ENCODE assay signal across 9 cellular contexts in genomic region chr15:62649793-62650420, GRCh38.
DNase-seq lines count a peak whose midpoint lies in the region; ATAC-seq and TF ChIP-seq lines count a peak whose summit lies in the region.
"Had no signal": no experiment of that assay in that cellular context is flagged by ENCODE, and none has a peak within 500 bp of the region (broad histone marks: within the 10 kb centered on the region; RNA-seq: fewer than 3 reads in every experiment).

No MANE protein-coding gene starts in this region.

- H4K91ac ChIP-seq in H9 (ENCODE audit: insufficient read length, low read depth, low read length), result no peak overlapping the region

- H3T11ph ChIP-seq in H9 (ENCODE audit: low read length), result no peak overlapping the region

- H3K79me2 ChIP-seq in H9 (ENCODE audit: insufficient read depth, low read length), result no peaks in the 10 kb centered on the region

- peaks cover 6% of the 10 kb centered on the region for H3K4me1 Mint-ChIP-seq in activated T-cell treated with anti-CD3 and anti-CD28 coated beads, Interleukin-2, amount 50 U/mL, for 72 hours (ENCODE audit: low read depth)
- H3K4me1 Mint-ChIP-seq in stimulated activated naive B cell treated with anti-CD40 and anti-IgM and Interleukin-4, amounts not matched to agents 10 μg/mL and 1 μg/mL and 100 μg/mL, for 72 hours, result peaks cover 0 to 5% of the 10 kb centered on the region in 2 donors
- H3K4me1 Mint-ChIP-seq in H9, result peaks cover 13 to 14% of the 10 kb centered on the region in 2 experiments

- H3K4me3 Mint-ChIP-seq in activated T-cell treated with anti-CD3 and anti-CD28 coated beads, Interleukin-2, amount 50 U/mL, for 72 hours, result no peak overlapping the region
- no peak overlapping the region for H3K4me3 Mint-ChIP-seq in stimulated activated naive B cell treated with anti-CD40 and anti-IgM and Interleukin-4, amounts not matched to agents 10 μg/mL and 1 μg/mL and 100 μg/mL, for 72 hours
- H3K4me3 Mint-ChIP-seq in H9, result no peak overlapping the region

- DNase-seq in activated T-cell treated with anti-CD3 and anti-CD28 coated beads, Interleukin-2, amount 50 U/mL, for 72 hours, result peak; percentile 30 to 34
- DNase-seq in activated T-cell treated with anti-CD3 and anti-CD28 coated beads for 4 hours (no peak), epithelial cell of proximal tubule (ENCODE audit: low read depth) (peak; percentile 46), activated gamma-delta T cell (lab: John Stamatoyannopoulos, UW) (no peak), H9 (no peak), cerebellum (ENCODE audit: low spot score) (no peak)
- peak; percentile 27 for DNase-seq in stimulated activated naive B cell treated with anti-CD40 and anti-IgM and Interleukin-4, amounts not matched to agents 10 μg/mL and 1 μg/mL and 100 μg/mL, for 72 hours
- DNase-seq: SIG-M5 had no signal

- WGBS in H9 (ENCODE audit: extremely low coverage, insufficient read length, low lambda C conversion rate), result 100% methylated on average over 2 of the region's 12 CpGs

- no peak overlapping the region for H3K27ac Mint-ChIP-seq in activated T-cell treated with anti-CD3 and anti-CD28 coated beads, Interleukin-2, amount 50 U/mL, for 72 hours
- H3K27ac Mint-ChIP-seq in stimulated activated naive B cell treated with anti-CD40 and anti-IgM and Interleukin-4, amounts not matched to agents 10 μg/mL and 1 μg/mL and 100 μg/mL, for 72 hours, result no peak overlapping the region
- no peak overlapping the region for H3K27ac Mint-ChIP-seq in H9

- ATAC-seq in activated T-cell treated with anti-CD3 and anti-CD28 coated beads, Interleukin-2, amount 50 U/mL, for 72 hours (replicated peaks in 1 of 2), result peak; percentile 45 to 73
- ATAC-seq in HG03097 (IDR thresholded peaks at IDR 0.05; ENCODE audit: low FRiP score, unreplicated experiment), result peak; percentile 77
- ATAC-seq in stimulated activated naive B cell treated with anti-CD40 and anti-IgM and Interleukin-4, amounts not matched to agents 10 μg/mL and 1 μg/mL and 100 μg/mL, for 72 hours (replicated peaks), result peak; percentile 72 to 89

- H3K9me3 ChIP-seq in H9 (ENCODE audit: control insufficient read depth, low read depth, low read length), result no peaks in the 10 kb centered on the region

- no peaks in the 10 kb centered on the region for H3K27me3 ChIP-seq in H9 (ENCODE audit: insufficient read depth, low read length)

- H3K27me3 Mint-ChIP-seq in activated T-cell treated with anti-CD3 and anti-CD28 coated beads, Interleukin-2, amount 50 U/mL, for 72 hours (ENCODE audit: low read depth), result peaks cover 6% of the 10 kb centered on the region
- no peaks in the 10 kb centered on the region for H3K27me3 Mint-ChIP-seq in stimulated activated naive B cell treated with anti-CD40 and anti-IgM and Interleukin-4, amounts not matched to agents 10 μg/mL and 1 μg/mL and 100 μg/mL, for 72 hours
- no peaks in the 10 kb centered on the region for H3K27me3 Mint-ChIP-seq in H9 (ENCODE audit: low read depth)

- no peaks in the 10 kb centered on the region for H3K79me1 ChIP-seq in H9 (ENCODE audit: insufficient read depth, low read depth, low read length, poor library complexity, severe bottlenecking)

- H4K5ac ChIP-seq in H9 (ENCODE audit: insufficient read length, low read depth, low read length), result no peak overlapping the region

- no peak overlapping the region for H3K14ac ChIP-seq in H9 (ENCODE audit: insufficient read depth, low read length)

- H2BK5ac ChIP-seq in H9 (ENCODE audit: insufficient read length, low read length), result no peak overlapping the region

- no peak overlapping the region for H2AK5ac ChIP-seq in H9 (ENCODE audit: insufficient read length, low read length)

- no peak overlapping the region for H2BK15ac ChIP-seq in H9 (ENCODE audit: low read depth, low read length)

- no peak overlapping the region for H3K4ac ChIP-seq in H9 (ENCODE audit: low read depth, low read length)

- no peak overlapping the region for H4K8ac ChIP-seq in H9 (replicated peaks; ENCODE audit: insufficient read length, low read depth, low read length)

- H3K23me2 ChIP-seq in H9 (ENCODE audit: insufficient read length, low read depth, low read length, poor library complexity, severe bottlenecking), result no peaks in the 10 kb centered on the region

- H2AFZ ChIP-seq in H9 (ENCODE audit: low read length), result no peak overlapping the region

- H3K18ac ChIP-seq in H9 (ENCODE audit: insufficient read length, low read depth, low read length), result no peak overlapping the region

- H3K36me3 Mint-ChIP-seq in activated T-cell treated with anti-CD3 and anti-CD28 coated beads, Interleukin-2, amount 50 U/mL, for 72 hours (ENCODE audit: insufficient read depth in 2 of 2), result peaks cover 1 to 2% of the 10 kb centered on the region in 2 donors
- H3K36me3 Mint-ChIP-seq in stimulated activated naive B cell treated with anti-CD40 and anti-IgM and Interleukin-4, amounts not matched to agents 10 μg/mL and 1 μg/mL and 100 μg/mL, for 72 hours, result no peaks in the 10 kb centered on the region
- H3K36me3 Mint-ChIP-seq in H9 (ENCODE audit: insufficient read depth in 1 of 3, low read depth in 3 of 3), result peaks cover 8 to 13% (median 9%) of the 10 kb centered on the region in 3 experiments; a peak in 6 of 7 replicates

- H3K4me3 ChIP-seq in epithelial cell of proximal tubule (ENCODE audit: low read depth, low read length), result no peak overlapping the region

- no peak overlapping the region for H2BK120ac ChIP-seq in H9 (ENCODE audit: low read depth, low read length, poor library complexity, severe bottlenecking)

- H3K4me2 ChIP-seq in H9 (ENCODE audit: insufficient read depth, insufficient read length, low read length), result no peak overlapping the region

- no peak overlapping the region for H3K23ac ChIP-seq in H9 (ENCODE audit: insufficient read length, low read depth, low read length)

- no peak overlapping the region for H3K9ac ChIP-seq in H9 (ENCODE audit: extremely low read depth, insufficient read length, low read length)

- no peak overlapping the region for H3K56ac ChIP-seq in H9 (ENCODE audit: insufficient read length, low read depth, low read length)

- no peak overlapping the region for H3K27ac ChIP-seq in H9 (ENCODE audit: insufficient read length, low read depth, low read length)

- no peak overlapping the region for H2BK12ac ChIP-seq in H9 (ENCODE audit: insufficient read length, low read depth, low read length)

- no peaks in the 10 kb centered on the region for H3K4me1 ChIP-seq in H9 (ENCODE audit: insufficient read depth, low read length)

- H4K20me1 ChIP-seq in H9 (ENCODE audit: control insufficient read depth, insufficient read depth, insufficient read length), result no peaks in the 10 kb centered on the region

- TF ChIP-seq CTCF in epithelial cell of proximal tubule (conservative IDR thresholded peaks at IDR 0.05; ENCODE audit: low read depth, low read length), result no peak
- no peak for TF ChIP-seq CTCF in H9 (conservative IDR thresholded peaks at IDR 0.05)

- H3K9me3 Mint-ChIP-seq in activated T-cell treated with anti-CD3 and anti-CD28 coated beads, Interleukin-2, amount 50 U/mL, for 72 hours, result peaks cover 0 to 5% of the 10 kb centered on the region in 2 donors
- H3K9me3 Mint-ChIP-seq in stimulated activated naive B cell treated with anti-CD40 and anti-IgM and Interleukin-4, amounts not matched to agents 10 μg/mL and 1 μg/mL and 100 μg/mL, for 72 hours, result no peaks in the 10 kb centered on the region
- no peaks in the 10 kb centered on the region for H3K9me3 Mint-ChIP-seq in H9

- H2BK20ac ChIP-seq in H9 (ENCODE audit: low read depth, low read length, poor library complexity, severe bottlenecking), result no peak overlapping the region

Comparison
In these comparisons a context has a peak if more than half of its experiments do, and no peak if none do; other contexts are left out.
1. DNase-seq: peak in activated T-cell treated with anti-CD3 and anti-CD28 coated beads, Interleukin-2, amount 50 U/mL, for 72 hours (2 of 2), epithelial cell of proximal tubule (single experiment) and stimulated activated naive B cell treated with anti-CD40 and anti-IgM and Interleukin-4, amounts not matched to agents 10 μg/mL and 1 μg/mL and 100 μg/mL, for 72 hours (single experiment); none in activated T-cell treated with anti-CD3 and anti-CD28 coated beads for 4 hours (single experiment), activated gamma-delta T cell (single experiment), H9 (single experiment) and cerebellum (single experiment).
2. Peak in every context shown above with its lines, with median percentiles within 50 percentile points of each other: ATAC-seq.